Comparison of ENCODE assay signal across 10 cellular contexts in the genomic region with DNA sequence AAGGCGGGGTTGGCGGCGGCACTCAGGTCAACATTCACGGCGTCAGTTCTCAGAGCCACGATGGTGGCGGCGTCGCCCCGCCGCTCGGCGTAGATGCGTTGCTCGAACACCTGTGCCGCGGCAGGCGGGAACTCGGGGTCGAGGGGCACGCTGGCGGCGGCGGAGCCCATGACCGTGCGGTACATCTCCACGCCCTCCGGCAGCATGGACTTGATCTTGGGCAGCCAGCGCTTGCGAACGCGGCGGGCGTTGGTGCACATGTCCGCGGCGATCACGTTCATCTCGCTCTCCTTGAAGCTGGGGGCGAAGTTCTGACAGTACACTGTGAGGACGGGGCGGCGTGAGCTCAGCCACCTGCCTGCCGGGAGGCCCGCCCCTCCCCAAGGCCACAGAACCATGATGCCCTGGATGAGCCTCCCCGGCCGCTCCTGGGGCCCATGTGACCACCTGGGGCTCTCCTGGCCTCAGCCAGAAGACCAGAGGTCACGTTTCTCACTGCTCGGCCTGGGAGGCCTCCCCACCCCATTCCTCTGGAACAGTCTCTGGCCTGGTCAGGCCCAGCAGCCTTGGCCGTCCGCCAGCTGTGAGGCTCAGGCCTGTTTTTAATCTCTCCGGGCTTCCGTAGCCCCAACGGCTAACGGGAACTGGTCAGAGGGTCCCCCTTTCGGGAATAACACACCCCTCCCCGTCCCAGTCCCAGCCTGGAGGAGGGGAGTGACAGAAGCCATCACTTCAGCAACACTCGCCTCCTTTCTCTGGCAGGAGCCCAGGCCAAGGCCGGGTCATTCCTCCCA. TPM values are rescaled to one million over a fixed set of nuclear protein-coding genes. Genes with fewer than 3 reads are reported as not detected.
DNase-seq lines count a peak whose midpoint lies in the region; ATAC-seq, FAIRE-seq and TF ChIP-seq lines count a peak whose summit lies in the region.
"Had no signal": no experiment of that assay in that cellular context is flagged by ENCODE, and none has a peak within 500 bp of the region (broad histone marks: within the 10 kb centered on the region; RNA-seq: fewer than 3 reads in every experiment).

No MANE protein-coding gene starts in this region.

- no peak overlapping the region for H2AFZ ChIP-seq in neural progenitor cell (replicated peaks)

- no peak overlapping the region for H3K4me2 ChIP-seq in neural progenitor cell

- no peak overlapping the region for H3K4me3 Mint-ChIP-seq in activated T-cell treated with anti-CD3 and anti-CD28 coated beads, Interleukin-2, amount 50 U/mL, for 4 hours
- no peak overlapping the region for H3K4me3 Mint-ChIP-seq in activated T-cell treated with anti-CD3 and anti-CD28 coated beads, Interleukin-2, amount 50 U/mL, for 24 hours
- peak overlapping the region; percentile 52 for H3K4me3 Mint-ChIP-seq in neural progenitor cell
- H3K4me3 Mint-ChIP-seq: stimulated activated memory B cell treated with anti-CD40 and anti-IgM and Interleukin-4, amounts not matched to agents 10 μg/mL and 1 μg/mL and 100 μg/mL, for 72 hours had no signal

- TF ChIP-seq CTCF in fibroblast of villous mesenchyme (IDR thresholded peaks at IDR 0.05; ENCODE audit: insufficient read depth, low read depth, low read length) (no peak), neural progenitor cell (IDR thresholded peaks at IDR 0.05) (no peak), GM13976 (IDR thresholded peaks at IDR 0.05; ENCODE audit: borderline replicate concordance, control extremely low read depth, extremely low read depth, insufficient read depth, missing control alignments) (no peak)

- no peak overlapping the region for H3K27ac ChIP-seq in neural progenitor cell
- H3K27ac ChIP-seq in aorta (ENCODE audit: low read depth in 1 of 2, low read length in 2 of 2): no peak overlapping the region

- no peaks in the 10 kb centered on the region for H3K4me1 Mint-ChIP-seq in activated T-cell treated with anti-CD3 and anti-CD28 coated beads, Interleukin-2, amount 50 U/mL, for 4 hours (ENCODE audit: low read depth)
- H3K4me1 Mint-ChIP-seq in activated T-cell treated with anti-CD3 and anti-CD28 coated beads, Interleukin-2, amount 50 U/mL, for 24 hours (ENCODE audit: low read depth): no peaks in the 10 kb centered on the region
- peaks cover 47% of the 10 kb centered on the region for H3K4me1 Mint-ChIP-seq in neural progenitor cell
- H3K4me1 Mint-ChIP-seq: stimulated activated memory B cell treated with anti-CD40 and anti-IgM and Interleukin-4, amounts not matched to agents 10 μg/mL and 1 μg/mL and 100 μg/mL, for 72 hours had no signal

- no peak overlapping the region for H3K27ac Mint-ChIP-seq in activated T-cell treated with anti-CD3 and anti-CD28 coated beads, Interleukin-2, amount 50 U/mL, for 24 hours
- peak overlapping the region; percentile 33 for H3K27ac Mint-ChIP-seq in neural progenitor cell
- H3K27ac Mint-ChIP-seq: stimulated activated memory B cell treated with anti-CD40 and anti-IgM and Interleukin-4, amounts not matched to agents 10 μg/mL and 1 μg/mL and 100 μg/mL, for 72 hours had no signal

- H4K20me1 ChIP-seq in neural progenitor cell (ENCODE audit: low read depth): peaks cover 7% of the 10 kb centered on the region

- H3K9me3 Mint-ChIP-seq in activated T-cell treated with anti-CD3 and anti-CD28 coated beads, Interleukin-2, amount 50 U/mL, for 4 hours: no peaks in the 10 kb centered on the region
- no peaks in the 10 kb centered on the region for H3K9me3 Mint-ChIP-seq in activated T-cell treated with anti-CD3 and anti-CD28 coated beads, Interleukin-2, amount 50 U/mL, for 24 hours
- H3K9me3 Mint-ChIP-seq in neural progenitor cell: no peaks in the 10 kb centered on the region
- H3K9me3 Mint-ChIP-seq: stimulated activated memory B cell treated with anti-CD40 and anti-IgM and Interleukin-4, amounts not matched to agents 10 μg/mL and 1 μg/mL and 100 μg/mL, for 72 hours had no signal

- DNase-seq in activated T-cell treated with anti-CD3 and anti-CD28 coated beads, Interleukin-2, amount 50 U/mL, for 4 hours: peak; percentile 2
- no peak for DNase-seq in activated T-cell treated with anti-CD3 and anti-CD28 coated beads, Interleukin-2, amount 50 U/mL, for 24 hours
- DNase-seq in fibroblast of villous mesenchyme (ENCODE audit: low read depth) (peak; percentile 88), neural progenitor cell (ENCODE audit: low spot score) (no peak), aorta (peak; percentile 88 to 92), mesenteric fat pad (ENCODE audit: low spot score) (no peak), GM13976 (ENCODE audit: low spot score) (no peak), HTR-8/SVneo (ENCODE audit: insufficient read length, low spot score) (no peak)
- DNase-seq: 8988T had no signal

- intact Hi-C loops in aorta (cut with DNase I): no loop called here

- in situ Hi-C loops in GM13976 (cut with MboI; ENCODE audit: low sequenced_read_pairs, unreplicated experiment): no loop called here

- no peak overlapping the region for H3K9ac ChIP-seq in neural progenitor cell

- H3K36me3 Mint-ChIP-seq in activated T-cell treated with anti-CD3 and anti-CD28 coated beads, Interleukin-2, amount 50 U/mL, for 4 hours (ENCODE audit: insufficient read depth): no peaks in the 10 kb centered on the region
- peaks cover 4% of the 10 kb centered on the region for H3K36me3 Mint-ChIP-seq in activated T-cell treated with anti-CD3 and anti-CD28 coated beads, Interleukin-2, amount 50 U/mL, for 24 hours (ENCODE audit: low read depth)
- H3K36me3 Mint-ChIP-seq in neural progenitor cell: no peaks in the 10 kb centered on the region
- H3K36me3 Mint-ChIP-seq: stimulated activated memory B cell treated with anti-CD40 and anti-IgM and Interleukin-4, amounts not matched to agents 10 μg/mL and 1 μg/mL and 100 μg/mL, for 72 hours had no signal

- no peaks in the 10 kb centered on the region for H3K79me2 ChIP-seq in neural progenitor cell (ENCODE audit: low read depth)

- no peaks in the 10 kb centered on the region for H3K9me3 ChIP-seq in neural progenitor cell (ENCODE audit: low read depth)
- H3K9me3 ChIP-seq in aorta (ENCODE audit: control insufficient read depth, low read length): no peaks in the 10 kb centered on the region

- ATAC-seq in activated T-cell treated with anti-CD3 and anti-CD28 coated beads, Interleukin-2, amount 50 U/mL, for 4 hours: no peak
- ATAC-seq in aorta (ENCODE audit: low FRiP score): peak; percentile 78
- ATAC-seq: stimulated activated memory B cell treated with anti-CD40 and anti-IgM and Interleukin-4, amounts not matched to agents 10 μg/mL and 1 μg/mL and 100 μg/mL, for 72 hours had no signal

- H3K4me3 ChIP-seq in fibroblast of villous mesenchyme (ENCODE audit: low read depth, low read length) (peak overlapping the region; percentile 12), neural progenitor cell (no peak overlapping the region), aorta (ENCODE audit: low read length in 2 of 2) (no peak overlapping the region)

- 76% methylated on average over 57 to 59 of the region's 59 CpGs for WGBS in aorta, 2 donors

- no peak for FAIRE-seq in HTR-8/SVneo (lab: Jason Lieb, UNC)

- no peaks in the 10 kb centered on the region for H3K27me3 ChIP-seq in neural progenitor cell
- no peaks in the 10 kb centered on the region for H3K27me3 ChIP-seq in aorta (ENCODE audit: control insufficient read depth in 1 of 2, insufficient read depth in 2 of 2, low read length in 1 of 2)

- no peaks in the 10 kb centered on the region for H3K36me3 ChIP-seq in neural progenitor cell
- H3K36me3 ChIP-seq in aorta (ENCODE audit: control insufficient read depth in 1 of 2, insufficient read depth in 2 of 2, low read length in 1 of 2): no peaks in the 10 kb centered on the region

- H3K27me3 Mint-ChIP-seq in activated T-cell treated with anti-CD3 and anti-CD28 coated beads, Interleukin-2, amount 50 U/mL, for 4 hours (ENCODE audit: low read depth): no peaks in the 10 kb centered on the region
- H3K27me3 Mint-ChIP-seq in activated T-cell treated with anti-CD3 and anti-CD28 coated beads, Interleukin-2, amount 50 U/mL, for 24 hours: no peaks in the 10 kb centered on the region
- peaks cover 15% of the 10 kb centered on the region for H3K27me3 Mint-ChIP-seq in neural progenitor cell (ENCODE audit: insufficient read depth, low read depth)

- H3K4me1 ChIP-seq in neural progenitor cell (peaks cover 21% of the 10 kb centered on the region), aorta (ENCODE audit: control insufficient read depth in 1 of 2, insufficient read depth in 2 of 2, low read length in 2 of 2) (no peaks in the 10 kb centered on the region)

- peaks cover 15% of the 10 kb centered on the region for H3F3A ChIP-seq in neural progenitor cell (ENCODE audit: low read depth)

RNA-seq across cellular contexts. Expression of gene UBAC1, which starts 50.7 kb away (rescaled TPM):
- 10 to 100 TPM; 30.4 to 33.4 (median 31.4) TPM for total RNA-seq in activated T-cell treated with anti-CD3 and anti-CD28 coated beads, Interleukin-2, amount 50 U/mL, for 4 hours
- total RNA-seq in fibroblast of villous mesenchyme: 26.7 and 27.6 TPM in 2 replicates
- total RNA-seq in neural progenitor cell (ENCODE audit: low replicate concordance): 53.6 and 66.0 TPM in 2 replicates
- total RNA-seq in aorta: 10 to 100 TPM; 24.1 to 38.0 TPM
- 10 to 100 TPM; 36.9 to 49.9 TPM for polyA plus RNA-seq in aorta
- total RNA-seq in mesenteric fat pad: 36.3 TPM

Comparison
In these comparisons a context has a peak if more than half of its experiments do, and no peak if none do; other contexts are left out.
1. DNase-seq: peak in activated T-cell treated with anti-CD3 and anti-CD28 coated beads, Interleukin-2, amount 50 U/mL, for 4 hours (single experiment), fibroblast of villous mesenchyme (single experiment) and aorta (2 of 2); none in activated T-cell treated with anti-CD3 and anti-CD28 coated beads, Interleukin-2, amount 50 U/mL, for 24 hours (single experiment), neural progenitor cell (single experiment), mesenteric fat pad (single experiment), GM13976 (single experiment) and HTR-8/SVneo (single experiment).